25 cellular contexts compared by ENCODE assay signal in genomic region chr6:162708971-162709370, GRCh38. TPM values are rescaled to one million over a fixed set of nuclear protein-coding genes. Genes with fewer than 3 reads are reported as not detected.
DNase-seq lines count a peak whose midpoint lies in the region; TF ChIP-seq lines count a peak whose summit lies in the region.
"Had no signal": no experiment of that assay in that cellular context is flagged by ENCODE, and none has a peak within 500 bp of the region (broad histone marks: within the 10 kb centered on the region; RNA-seq: fewer than 3 reads in every experiment).

No MANE protein-coding gene starts in this region.

- no peak for TF ChIP-seq CTCF in mammary epithelial cell (conservative IDR thresholded peaks at IDR 0.05 in 1 of 2, IDR thresholded peaks at IDR 0.05 in 1 of 2; ENCODE audit: extremely low read depth in 1 of 2, insufficient read depth in 1 of 2, low read depth in 1 of 2, low read length in 2 of 2)

- H3K4me2 ChIP-seq in mammary epithelial cell (ENCODE audit: insufficient read depth, low read depth, low read length): no peak overlapping the region
- H3K4me2 ChIP-seq: BLaER1 had no signal

- H3K4me3 ChIP-seq in mammary epithelial cell (replicated peaks in 1 of 3; ENCODE audit: insufficient read depth in 1 of 3, low read depth in 2 of 3, low read length in 3 of 3): no peak overlapping the region
- H3K4me3 ChIP-seq: BLaER1, SJSA1 had no signal

- no peak overlapping the region for H3K27ac ChIP-seq in mammary epithelial cell (ENCODE audit: insufficient read depth, low read depth, low read length)
- H3K27ac ChIP-seq: 22Rv1, BLaER1, SJSA1 had no signal

- DNase-seq in DMS 273 (lab: John Stamatoyannopoulos, UW; ENCODE audit: unreplicated experiment) (peak; percentile 41), DMS 273 treated with DMSO at 0.1 percent for 48 hours (lab: John Stamatoyannopoulos, UW) (no peak), NCI-H82 (lab: John Stamatoyannopoulos, UW) (peak; percentile 22), NCI-H82 treated with DMSO at 0.1 percent for 48 hours (lab: John Stamatoyannopoulos, UW; ENCODE audit: unreplicated experiment) (no peak), NCI-H774 (lab: John Stamatoyannopoulos, UW) (peak; percentile 34), SK-N-DZ (ENCODE audit: low spot score) (no peak), HUDEP-2 (lab: John Stamatoyannopoulos, UW; ENCODE audit: unreplicated experiment in 76 of 76) (no peak), mammary epithelial cell (no peak)
- DNase-seq: CD4-positive, CD25-positive, alpha-beta regulatory T cell; DMS79 treated with DMSO at 0.1 percent for 48 hours; Kasumi-1; NCI-H1105 treated with DMSO at 0.1 percent for 48 hours; NCI-H2029 treated with DMSO at 0.1 percent for 48 hours; NCI-H2171 treated with DMSO at 0.1 percent for 48 hours; NCI-H510A; Right ventricle myocardium superior; RPMI8226; T-cell had no signal

- H3K79me2 ChIP-seq in mammary epithelial cell (ENCODE audit: insufficient read depth, low read length): no peaks in the 10 kb centered on the region

- H3K4me1 ChIP-seq in mammary epithelial cell (ENCODE audit: insufficient read depth, low read length): no peaks in the 10 kb centered on the region
- H3K4me1 ChIP-seq: SJSA1 had no signal

- WGBS in mammary epithelial cell (ENCODE audit: low coverage, missing lambda C conversion rate): 66% methylated on average over 6 of the region's 6 CpGs

- H3K27me3 ChIP-seq in mammary epithelial cell (ENCODE audit: insufficient read depth, low read length): no peaks in the 10 kb centered on the region
- H3K27me3 ChIP-seq: BLaER1, SJSA1 had no signal

- in situ Hi-C loops in mammary epithelial cell (cut with MboI; ENCODE audit: low sequenced_read_pairs in 2 of 2): no loop called here

- H3K9me3 ChIP-seq in mammary epithelial cell (replicated peaks; ENCODE audit: insufficient read depth, low read length): peaks cover 1% of the 10 kb centered on the region
- H3K9me3 ChIP-seq: BLaER1, SJSA1 had no signal

- no peaks in the 10 kb centered on the region for H4K20me1 ChIP-seq in mammary epithelial cell (ENCODE audit: insufficient read depth, low read length)
- H4K20me1 ChIP-seq: BLaER1 had no signal

- no peak overlapping the region for H2AFZ ChIP-seq in mammary epithelial cell (ENCODE audit: low read depth, low read length)

- intact Hi-C loops in mammary epithelial cell (cut with micrococcal nuclease): no loop called here

- CTCF ChIA-PET in mammary epithelial cell (lab: Charles Lee; ENCODE audit: low non-redundant PET): no interaction called here

- H3K9ac ChIP-seq in mammary epithelial cell (ENCODE audit: insufficient read depth, low read length): no peak overlapping the region
- H3K9ac ChIP-seq: BLaER1 had no signal

- dilution Hi-C loops in mammary epithelial cell (cut with HindIII; ENCODE audit: low sequenced_read_pairs): no loop called here

- H3K36me3 ChIP-seq in mammary epithelial cell (ENCODE audit: insufficient read depth, low read length): no peaks in the 10 kb centered on the region
- H3K36me3 ChIP-seq: BLaER1, SJSA1 had no signal

- no TSS peak for BruUV-seq in mammary epithelial cell (replicated peaks; lab: Mats Ljungman, UMichigan)

RNA-seq across cellular contexts. Expression of gene PRKN, which starts 18.6 kb away (rescaled TPM):
- polyA plus RNA-seq in SK-N-DZ (2014; cell fraction: cytosol; rRNA removed): 0.93 and 1.6 TPM in 2 replicates
- polyA plus RNA-seq in SK-N-DZ (2014; cell fraction: nucleus; rRNA removed): 0.52 and 0.54 TPM in 2 replicates
- total RNA-seq in mammary epithelial cell: 1 to 10 TPM; 1.0 to 1.3 TPM
- 0.07 TPM for polyA plus RNA-seq in mammary epithelial cell
- polyA minus RNA-seq in mammary epithelial cell: not detected
- total RNA-seq: SJSA1 had no signal
- polyA plus RNA-seq: AG04450 had no signal

RNA-seq across cellular contexts. Expression of gene PACRG, which starts 18.8 kb away (rescaled TPM):
- polyA plus RNA-seq in SK-N-DZ (2014; cell fraction: cytosol; rRNA removed): 0.52 and 0.65 TPM in 2 replicates
- 4.8 TPM in 1 of 2 replicates, not detected in the other for polyA plus RNA-seq in SK-N-DZ (2014; cell fraction: nucleus; rRNA removed)
- total RNA-seq in mammary epithelial cell: 1 to 10 TPM in 1 of 2 donors, not detected in 1; 1.0 TPM
- not detected for polyA plus RNA-seq in mammary epithelial cell
- polyA minus RNA-seq in mammary epithelial cell: not detected
- total RNA-seq: H4; SJSA1; T-helper 2 cell treated with Interferon-gamma antibody and Interleukin-4, amounts not matched to agents 100 ng/mL and 5 ng/mL, for 36 hours had no signal
- polyA plus RNA-seq: AG04450, HepG2 had no signal

Comparison
In these comparisons a context has a peak if more than half of its experiments do, and no peak if none do; other contexts are left out.
1. DNase-seq: peak in DMS 273 (single experiment), NCI-H82 (single experiment) and NCI-H774 (single experiment); none in DMS 273 treated with DMSO at 0.1 percent for 48 hours (single experiment), NCI-H82 treated with DMSO at 0.1 percent for 48 hours (single experiment), SK-N-DZ (single experiment), HUDEP-2 (0 of 76) and mammary epithelial cell (single experiment).